ENCODE assay signal across 1 cellular context in genomic region chr3:127628788-127629456, GRCh38.
TF ChIP-seq lines count a peak whose summit lies in the region.

Gene PODXL2, plus strand, starts transcription at chr3:127629185. Its CDS starts 35 bp downstream, at chr3:127629220.

TF ChIP-seq in WTC11, 78 proteins besides CTCF, POLR2A, EP300 and RAD21 (continued from another document):
- TF ChIP-seq ARID4B (CRISPR knock-in tag; IDR thresholded peaks at IDR 0.05; ENCODE audit: borderline replicate concordance) = peak; percentile 76; the same call in 1 of the 2 replicates
- peak; percentile 78; the same call in 1 of the 2 replicates for TF ChIP-seq CBFB (CRISPR knock-in tag; IDR thresholded peaks at IDR 0.05; ENCODE audit: low read depth)
- peak; percentile 96 for TF ChIP-seq MAX (CRISPR knock-in tag; IDR thresholded peaks at IDR 0.05)
- TF ChIP-seq PRDM15 (CRISPR knock-in tag; IDR thresholded peaks at IDR 0.05) = 0 out of 2 replicates have a peak, but pooled peaks have one; percentile 16
- TF ChIP-seq ATF2 (CRISPR knock-in tag; IDR thresholded peaks at IDR 0.05; ENCODE audit: borderline replicate concordance, low read depth) = peak; percentile 64; the same call in 1 of the 2 replicates
- no peak; the same call in 1 of the 2 replicates for TF ChIP-seq ZBTB43 (CRISPR knock-in tag; IDR thresholded peaks at IDR 0.05)
- peak; percentile 94; the same call in 1 of the 2 replicates for TF ChIP-seq NFE2L1 (CRISPR knock-in tag; IDR thresholded peaks at IDR 0.05)
- peak; percentile 78 for TF ChIP-seq E2F1 (CRISPR knock-in tag; IDR thresholded peaks at IDR 0.05)
- TF ChIP-seq FOXJ3 (CRISPR knock-in tag; IDR thresholded peaks at IDR 0.05; ENCODE audit: borderline replicate concordance) = no peak
- no peak for TF ChIP-seq SOX15 (CRISPR knock-in tag; IDR thresholded peaks at IDR 0.05)
- TF ChIP-seq PREB (CRISPR knock-in tag; IDR thresholded peaks at IDR 0.05; ENCODE audit: borderline replicate concordance) = no peak
- TF ChIP-seq E2F5 (CRISPR knock-in tag; IDR thresholded peaks at IDR 0.05) = 0 out of 2 replicates have a peak, but pooled peaks have one; percentile 56
- TF ChIP-seq ZNF219 (CRISPR knock-in tag; IDR thresholded peaks at IDR 0.05; ENCODE audit: borderline replicate concordance) = 0 out of 2 replicates have a peak, but pooled peaks have one; percentile 69
- TF ChIP-seq AFF4 (CRISPR knock-in tag; IDR thresholded peaks at IDR 0.05; ENCODE audit: borderline replicate concordance) = peak; percentile 58; the same call in 1 of the 2 replicates
- peak; percentile 88; the same call in 1 of the 2 replicates for TF ChIP-seq TP53 (CRISPR knock-in tag; IDR thresholded peaks at IDR 0.05)
- TF ChIP-seq SMAD3 (CRISPR knock-in tag; IDR thresholded peaks at IDR 0.05; ENCODE audit: borderline replicate concordance) = 0 out of 2 replicates have a peak, but pooled peaks have one; percentile 65
- peak; percentile 89 for TF ChIP-seq ZNF232 (CRISPR knock-in tag; IDR thresholded peaks at IDR 0.05)
- TF ChIP-seq ZNF396 (CRISPR knock-in tag; IDR thresholded peaks at IDR 0.05; ENCODE audit: borderline replicate concordance) = no peak
- peak; percentile 71 for TF ChIP-seq NFYB (CRISPR knock-in tag; conservative IDR thresholded peaks at IDR 0.05; ENCODE audit: low read depth)
- peak; percentile 75; the same call in 1 of the 2 replicates for TF ChIP-seq JUN (CRISPR knock-in tag; IDR thresholded peaks at IDR 0.05)
- no peak; the same call in 1 of the 2 replicates for TF ChIP-seq KAT7 (CRISPR knock-in tag; IDR thresholded peaks at IDR 0.05; ENCODE audit: borderline replicate concordance)
- no peak for TF ChIP-seq ELF4 (CRISPR knock-in tag; IDR thresholded peaks at IDR 0.05; ENCODE audit: low read depth)
- TF ChIP-seq ESRRA (CRISPR knock-in tag; IDR thresholded peaks at IDR 0.05; ENCODE audit: borderline replicate concordance) = peak; percentile 88
- peak; percentile 64 for TF ChIP-seq NR2C2 (CRISPR knock-in tag; IDR thresholded peaks at IDR 0.05)
- no peak for TF ChIP-seq RORB (CRISPR knock-in tag; IDR thresholded peaks at IDR 0.05)
- peak; percentile 80; the same call in 1 of the 2 replicates for TF ChIP-seq ZNF281 (CRISPR knock-in tag; IDR thresholded peaks at IDR 0.05)
- TF ChIP-seq ATF1 (CRISPR knock-in tag; IDR thresholded peaks at IDR 0.05) = 0 out of 2 replicates have a peak, but pooled peaks have one; percentile 66
- peak; percentile 90; the same call in 1 of the 2 replicates for TF ChIP-seq RELA (CRISPR knock-in tag; IDR thresholded peaks at IDR 0.05; ENCODE audit: borderline replicate concordance)
- no peak for TF ChIP-seq JAZF1 (CRISPR knock-in tag; IDR thresholded peaks at IDR 0.05)
